Comparison of ENCODE assay signal across 28 cellular contexts in genomic region chr12:31366104-31366621, GRCh38.
"Had no signal": no experiment of that assay in that cellular context is flagged by ENCODE, and none has a peak within 500 bp of the region (broad histone marks: within the 10 kb centered on the region; RNA-seq: fewer than 3 reads in every experiment).

No MANE protein-coding gene starts in this region.

- H3K27ac ChIP-seq: left lung, lower lobe of right lung, neural progenitor cell, neutrophil, parathyroid adenoma, right atrium auricular region, right lobe of liver, tibial nerve, vagina had no signal

- H3K27me3 ChIP-seq: left lung, neural progenitor cell, neutrophil, right atrium auricular region, right lobe of liver, tibial nerve, vagina had no signal

- H3K36me3 ChIP-seq: left lung, lower lobe of right lung, neural progenitor cell, neutrophil, right atrium auricular region, right lobe of liver, tibial nerve, vagina had no signal

- FAIRE-seq: islet of Langerhans, kidney had no signal

- H3K4me3 ChIP-seq: left lung, lower lobe of right lung, neural progenitor cell, right atrium auricular region, right lobe of liver, smooth muscle cell, tibial nerve, vagina had no signal

- H3K9ac ChIP-seq: neural progenitor cell, parathyroid adenoma had no signal

- ATAC-seq: left colon; left lung; lower lobe of right lung; natural killer cell; right lobe of liver; stimulated activated memory B cell treated with anti-CD40 and anti-IgM and Interleukin-4, amounts not matched to agents 10 μg/mL and 1 μg/mL and 100 μg/mL, for 72 hours; stimulated activated naive CD8-positive, alpha-beta T cell treated with anti-CD3 and anti-CD28 coated beads, Interleukin-15, amount 100 ng/mL, for 72 hours had no signal

- H3K9me3 ChIP-seq: left lung, lower lobe of right lung, neutrophil, right atrium auricular region, right lobe of liver, tibial nerve, vagina had no signal

- H3K79me2 ChIP-seq: parathyroid adenoma had no signal

- H2AFZ ChIP-seq: neural progenitor cell, parathyroid adenoma had no signal

- DNase-seq: hypothalamus; immature natural killer cell; kidney; left colon; left lung; lower lobe of right lung; mesendoderm; naive B cell; natural killer cell; nephron progenitor cell; occipital lobe; right lobe of liver; stimulated activated CD4-positive, alpha-beta T cell treated with anti-CD3 and anti-CD28 coated beads, Interleukin-1b, Interleukin-23, amount 100 ng/mL, for 48 hours; stimulated activated CD4-positive, alpha-beta T cell treated with anti-CD3 and anti-CD28 coated beads, Interleukin-2, amount 100 ng/mL, for 48 hours; stimulated activated CD4-positive, alpha-beta T cell treated with anti-CD3 and anti-CD28 coated beads, Interleukin-4, amount 100 ng/mL, for 4 hours; stimulated activated CD8-positive, alpha-beta memory T cell treated with anti-CD3 and anti-CD28 coated beads, Interleukin-4, amount 100 ng/mL, for 48 hours; stimulated activated naive CD4-positive, alpha-beta T cell treated with Interleukin-2 at 50 U/mL for 16 hours; stimulated activated naive CD8-positive, alpha-beta T cell treated with anti-CD3 and anti-CD28 coated beads, Interleukin-15, amount 100 ng/mL, for 72 hours; substantia nigra had no signal

- H3K4me2 ChIP-seq: neural progenitor cell, smooth muscle cell had no signal
